ENCODE assay signal across 8 cellular contexts in the genomic region with DNA sequence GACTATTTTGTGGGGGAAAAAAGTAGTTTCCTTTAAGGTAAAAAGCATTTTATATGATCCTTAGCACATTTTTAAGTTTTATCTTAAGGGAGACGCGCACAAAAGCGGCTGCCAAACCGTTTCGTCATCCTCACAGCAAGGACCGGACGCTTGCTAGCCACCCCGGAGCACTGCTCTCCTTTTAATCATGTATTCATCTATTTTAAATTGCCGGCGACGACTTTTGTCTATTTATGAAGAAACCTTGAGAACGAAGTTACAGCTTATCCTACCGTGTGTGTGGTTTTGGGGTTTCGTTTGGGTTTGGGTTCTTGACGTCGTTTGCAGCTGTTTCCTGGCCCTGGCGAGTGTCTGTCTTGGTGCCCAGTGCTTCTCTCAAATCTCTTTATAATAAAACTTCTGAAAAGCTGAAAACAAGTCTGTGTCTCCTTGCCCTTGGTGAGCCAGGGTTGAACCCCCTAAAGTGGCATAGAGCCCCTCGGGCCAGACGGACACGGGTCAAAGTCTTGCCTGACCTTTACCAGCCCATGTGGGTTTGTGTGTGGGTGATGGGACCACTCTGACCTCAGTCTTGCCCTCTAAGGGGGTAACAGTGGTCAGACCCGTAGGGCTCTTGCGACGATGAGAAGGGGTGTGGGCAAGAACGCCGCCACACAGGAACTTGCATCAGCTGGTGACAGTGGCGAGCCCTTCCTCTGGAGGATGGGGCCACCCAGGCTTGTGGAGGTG.
DNase-seq lines count a peak whose midpoint lies in the region; ATAC-seq lines count a peak whose summit lies in the region.

No MANE protein-coding gene starts in this region.

- H3K27ac Mint-ChIP-seq in memory B cell: peak overlapping the region; percentile 88

- H3K36me3 Mint-ChIP-seq in memory B cell: no peaks in the 10 kb centered on the region

- peaks cover 6% of the 10 kb centered on the region for H3K4me1 Mint-ChIP-seq in memory B cell

- H3K4me3 Mint-ChIP-seq in memory B cell: peak overlapping the region; percentile 85

- peak; percentile 72 for ATAC-seq in HG03095 (IDR thresholded peaks at IDR 0.05; ENCODE audit: unreplicated experiment)
- peak; percentile 84 for ATAC-seq in memory B cell (ENCODE audit: low read depth)
- no peak for ATAC-seq in HG03025 (IDR thresholded peaks at IDR 0.05; ENCODE audit: low FRiP score, unreplicated experiment)

- no peaks in the 10 kb centered on the region for H3K9me3 Mint-ChIP-seq in memory B cell

- peak; percentile 18 for DNase-seq in activated CD4-positive, alpha-beta T cell treated with anti-CD3 and anti-CD28 coated beads, Interleukin-2, amount 50 U/mL, for 24 hours (ENCODE audit: low read depth in 1 of 2, low spot score in 1 of 2)
- DNase-seq in memory B cell (ENCODE audit: low spot score in 2 of 2) (peak; percentile 11 to 38), anterior cingulate cortex (lab: John Stamatoyannopoulos, UW) (no peak), SW 1271 (lab: John Stamatoyannopoulos, UW) (no peak), NCI-H1048 (lab: John Stamatoyannopoulos, UW) (no peak)

- peaks cover 7% of the 10 kb centered on the region for H3K27me3 Mint-ChIP-seq in memory B cell

- H3K4me3 ChIP-seq in GM08714 (ENCODE audit: low read length): peak overlapping the region; percentile 48; the same call in 1 of the 2 replicates

Comparison
In these comparisons a context has a peak if more than half of its experiments do, and no peak if none do; other contexts are left out.
1. DNase-seq: peak in activated CD4-positive, alpha-beta T cell treated with anti-CD3 and anti-CD28 coated beads, Interleukin-2, amount 50 U/mL, for 24 hours (2 of 2) and memory B cell (2 of 2); none in anterior cingulate cortex (0 of 58), SW 1271 (0 of 2) and NCI-H1048 (single experiment).